Comparison of ENCODE assay signal across 1 cellular context in the genomic region with DNA sequence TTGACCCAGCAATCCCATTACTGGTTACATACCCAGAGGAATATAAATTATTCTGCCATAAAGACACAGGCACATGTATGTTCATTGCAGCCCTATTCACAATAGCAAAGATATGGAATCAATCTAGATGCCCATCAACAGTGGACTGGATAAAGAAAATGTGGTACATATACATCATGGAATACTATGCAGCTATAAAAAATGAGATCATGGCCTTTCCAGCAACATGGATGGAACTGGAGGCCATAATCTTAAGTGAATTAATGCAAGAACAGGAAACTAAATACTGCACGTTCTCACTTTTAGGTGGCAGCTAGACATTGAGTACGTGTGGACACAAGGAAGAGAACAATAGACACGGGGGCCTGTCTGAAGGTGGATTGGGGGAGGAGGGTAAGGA.
TF ChIP-seq lines count a peak whose summit lies in the region.

No MANE protein-coding gene starts in this region.

TF ChIP-seq in SK-N-SH, 30 proteins besides CTCF, POLR2A, EP300 and RAD21 (continued from another document):
- no peak for TF ChIP-seq ZBTB33 (IDR thresholded peaks at IDR 0.05; ENCODE audit: borderline replicate concordance, low read depth)
